8 cellular contexts compared by ENCODE assay signal in the genomic region with DNA sequence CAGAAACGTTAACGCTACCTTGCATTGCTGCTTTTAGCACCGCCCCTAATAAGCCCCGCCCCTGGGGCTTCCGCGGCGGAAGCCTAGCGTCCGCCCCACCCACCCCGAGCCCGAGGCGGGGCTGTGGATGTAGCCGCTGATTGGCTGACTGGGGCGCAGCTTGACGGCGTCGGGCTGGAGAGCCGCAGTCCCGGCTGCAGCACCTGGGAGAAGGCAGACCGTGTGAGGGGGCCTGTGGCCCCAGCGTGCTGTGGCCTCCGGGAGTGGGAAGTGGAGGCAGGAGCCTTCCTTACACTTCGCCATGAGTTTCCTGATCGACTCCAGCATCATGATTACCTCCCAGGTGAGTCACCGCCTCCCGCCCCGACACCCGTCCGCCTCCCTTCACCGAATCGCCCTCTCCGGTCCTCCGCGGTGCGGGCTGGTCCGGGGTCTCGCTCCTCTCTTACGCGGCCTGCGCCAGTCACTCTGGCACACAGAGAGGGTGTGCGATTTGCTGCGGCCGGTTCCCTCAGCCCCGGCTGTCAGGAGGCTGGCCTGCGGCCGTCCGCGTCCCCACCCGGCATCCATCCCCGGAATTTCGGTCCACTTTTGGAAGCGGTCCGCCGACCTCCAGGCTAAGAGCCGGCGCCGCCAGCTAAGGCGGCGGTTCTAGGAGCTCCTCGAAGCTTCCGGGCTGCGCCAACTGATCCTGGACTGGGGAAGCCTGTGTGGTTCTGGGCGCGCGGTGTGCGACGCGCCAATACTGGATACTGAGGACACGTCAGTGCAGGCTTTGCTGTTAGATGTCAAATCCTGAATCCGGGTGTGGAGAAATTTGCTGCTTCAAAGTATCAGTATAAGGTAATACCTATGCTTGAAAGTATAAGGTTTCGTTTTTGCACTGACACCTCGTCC. TPM values are rescaled to one million over a fixed set of nuclear protein-coding genes. Genes with fewer than 3 reads are reported as not detected.
DNase-seq lines count a peak whose midpoint lies in the region; ATAC-seq and TF ChIP-seq lines count a peak whose summit lies in the region.
"Not testable (repeated sequence)": the region's sequence is repeated elsewhere in the genome, so short reads cannot be mapped to it uniquely, and the experiment has no call there.

A gene (plus strand): TSS at position 185 of the 897 bp plus-strand sequence. CDS start 117 bp downstream, at position 302.

- 2% methylated on average over 28 of the region's 72 CpGs for WGBS in prostate gland

- peak within 1 kb of the TSS; percentile 21 for H3K27ac Mint-ChIP-seq in T-helper 17 cell

- H3K27ac ChIP-seq in right atrium auricular region (peak within 1 kb of the TSS; percentile 76 to 88), prostate gland (peak within 1 kb of the TSS; percentile 85 to 90)

- H3K36me3 ChIP-seq in right atrium auricular region, prostate gland: not testable (repeated sequence)

- peak within 1 kb of the TSS; percentile 88 for H3K4me3 Mint-ChIP-seq in T-helper 17 cell

- intact Hi-C loops in prostate gland (cut with DNase I): not testable (repeated sequence)

- peak; percentile 72 for DNase-seq in NCI-H1694 (lab: John Stamatoyannopoulos, UW)
- DNase-seq in T-helper 17 cell: peak; percentile 85 to 91 (median 85)
- peak in 55 of 56 donors; percentile 19 to 93 (median 76) for DNase-seq in amygdala (lab: John Stamatoyannopoulos, UW)
- DNase-seq in right atrium auricular region (ENCODE audit: low spot score): peak; percentile 79
- peak; percentile 93 for DNase-seq in prostate gland (ENCODE audit: low spot score)
- peak; percentile 92 for DNase-seq in ureter (ENCODE audit: low spot score)

- H3K4me1 Mint-ChIP-seq in T-helper 17 cell: peaks cover 24% of the 10 kb centered on the region

- H3K4me3 ChIP-seq in right atrium auricular region: peak within 1 kb of the TSS; percentile 72 to 92
- peak within 1 kb of the TSS; percentile 73 to 80 for H3K4me3 ChIP-seq in prostate gland

- H3K9me3 ChIP-seq in T-helper 17 cell (ENCODE audit: control insufficient read depth, low read length, poor library complexity, severe bottlenecking); right atrium auricular region; prostate gland: not testable (repeated sequence)

- not testable (repeated sequence) for H3K4me1 ChIP-seq in right atrium auricular region; prostate gland (replicated peaks)

- not testable (repeated sequence) for H3K36me3 Mint-ChIP-seq in T-helper 17 cell (ENCODE audit: low read depth)

- TF ChIP-seq POLR2A in GM15510 (IDR thresholded peaks at IDR 0.05; ENCODE audit: borderline replicate concordance, extremely low read depth, insufficient read length) (peak; percentile 90), prostate gland (IDR thresholded peaks at IDR 0.05) (peak; percentile 94)

- TF ChIP-seq CTCF in right atrium auricular region (IDR thresholded peaks at IDR 0.05): not testable (repeated sequence)
- TF ChIP-seq CTCF in prostate gland (IDR thresholded peaks at IDR 0.05): peak in 1 of 4 experiments; percentile 5

- H3K27me3 Mint-ChIP-seq in T-helper 17 cell: not testable (repeated sequence)

- ATAC-seq in HG02885 (IDR thresholded peaks at IDR 0.05; ENCODE audit: poor library complexity, unreplicated experiment): peak; percentile 96
- ATAC-seq in T-helper 17 cell: peak; percentile 98

- H3K27me3 ChIP-seq in right atrium auricular region; prostate gland (replicated peaks; ENCODE audit: insufficient read depth): not testable (repeated sequence)

RNA-seq across cellular contexts. Expression of the gene that starts here (rescaled TPM):
- 10 to 100 TPM; 13.0 to 15.4 TPM for total RNA-seq in T-helper 17 cell
- total RNA-seq in right atrium auricular region: 1 to 10 TPM; 7.5 to 9.2 TPM
- total RNA-seq in prostate gland: 10 to 100 TPM in 1 of 2 donors, 1 to 10 TPM in 1; 9.2 to 17.0 TPM
- total RNA-seq in ureter: 13.0 TPM

Comparison
In these comparisons a context has a peak if more than half of its experiments do, and no peak if none do; other contexts are left out.
1. Peak in every context shown above with its lines: DNase-seq, ATAC-seq, H3K4me3 ChIP-seq and H3K27ac ChIP-seq.